17 cellular contexts compared by ENCODE assay signal in the genomic region with DNA sequence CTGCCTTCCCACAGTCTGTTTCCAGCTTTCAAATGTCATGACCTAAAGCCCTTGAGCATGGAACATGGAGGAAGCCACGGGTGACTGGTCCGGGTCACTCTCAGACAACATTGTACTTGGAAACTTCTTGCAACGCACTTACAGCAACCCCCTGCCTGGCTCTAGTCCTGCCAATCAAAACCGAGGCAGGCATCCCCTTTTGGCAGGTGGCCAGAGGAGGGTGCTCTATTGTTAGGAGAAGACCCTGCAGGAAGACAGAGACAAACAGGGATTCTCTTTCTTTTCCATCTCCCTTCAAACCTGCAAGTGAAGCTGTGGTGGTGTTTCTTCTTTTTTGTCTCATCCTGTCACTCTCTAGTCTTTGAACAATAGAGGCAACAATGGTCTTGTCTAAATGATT.
DNase-seq lines count a peak whose midpoint lies in the region; TF ChIP-seq lines count a peak whose summit lies in the region.
"Had no signal": no experiment of that assay in that cellular context is flagged by ENCODE, and none has a peak within 500 bp of the region (broad histone marks: within the 10 kb centered on the region; RNA-seq: fewer than 3 reads in every experiment).

No MANE protein-coding gene starts in this region.

- H2BK120ac ChIP-seq in mesendoderm (ENCODE audit: low read depth, low read length), result no peak overlapping the region

- H4K5ac ChIP-seq in mesendoderm (ENCODE audit: low read length), result no peak overlapping the region

- H3K27me3 ChIP-seq in Loucy (ENCODE audit: insufficient read depth, low read length, poor library complexity, severe bottlenecking) (no peaks in the 10 kb centered on the region), WERI-Rb-1 (ENCODE audit: insufficient read depth, low read depth, severe bottlenecking) (no peaks in the 10 kb centered on the region), mesendoderm (ENCODE audit: insufficient read depth, low read length, poor library complexity) (no peaks in the 10 kb centered on the region), left ventricle myocardium inferior (ENCODE audit: low read depth) (no peaks in the 10 kb centered on the region)
- H3K27me3 ChIP-seq: BLaER1 treated with 17β-estradiol and CSF1 and Interleukin-3, amounts not matched to agents 10 nM and 100 nM; brain microvascular endothelial cell; tibial artery had no signal

- H3K18ac ChIP-seq in mesendoderm (ENCODE audit: low read length), result no peak overlapping the region

- H3K79me1 ChIP-seq in mesendoderm (ENCODE audit: low read length), result no peaks in the 10 kb centered on the region

- no peak overlapping the region for H3K4ac ChIP-seq in mesendoderm (ENCODE audit: low read depth, low read length)

- TF ChIP-seq CTCF in Loucy (conservative IDR thresholded peaks at IDR 0.05; ENCODE audit: low read length) (peak; percentile 46), WERI-Rb-1 (IDR thresholded peaks at IDR 0.05; ENCODE audit: low read depth, low read length) (peak; percentile 62), left ventricle myocardium inferior (IDR thresholded peaks at IDR 0.05; ENCODE audit: borderline replicate concordance) (no peak)

- H3K9ac ChIP-seq in Loucy (ENCODE audit: low read depth, low read length, poor library complexity, severe bottlenecking), result no peak overlapping the region
- no peak overlapping the region for H3K9ac ChIP-seq in mesendoderm (ENCODE audit: low read length)
- H3K9ac ChIP-seq: BLaER1 treated with 17β-estradiol and CSF1 and Interleukin-3, amounts not matched to agents 10 nM and 100 nM had no signal

- no peak overlapping the region for H3K56ac ChIP-seq in mesendoderm (ENCODE audit: low read length)

- H3K79me2 ChIP-seq in Loucy (ENCODE audit: insufficient read depth, low read length) (no peaks in the 10 kb centered on the region), mesendoderm (ENCODE audit: control insufficient read depth, insufficient read depth, low read length) (no peaks in the 10 kb centered on the region)

- DNase-seq in NCI-H146 (lab: John Stamatoyannopoulos, UW), result peak; percentile 41
- DNase-seq in NCI-H146 treated with DMSO at 0.1 percent for 48 hours (lab: John Stamatoyannopoulos, UW; ENCODE audit: unreplicated experiment), result no peak
- peak; percentile 72 for DNase-seq in WERI-Rb-1
- peak; percentile 74 for DNase-seq in mesendoderm
- DNase-seq in ureter (ENCODE audit: low spot score), result no peak
- DNase-seq in left ventricle myocardium inferior, result no peak
- DNase-seq in NCI-H1436 (lab: John Stamatoyannopoulos, UW), result no peak
- DNase-seq: activated naive CD8-positive, alpha-beta T cell treated with anti-CD3 and anti-CD28 coated beads, Interleukin-2, amount 10 ng/mL, durations not matched to agents 7 days and 5 days; brain microvascular endothelial cell; erythroblast; mammary epithelial cell; naive thymus-derived CD8-positive, alpha-beta T cell; RPMI8226; tibial artery had no signal

- H3K4me2 ChIP-seq in Loucy (ENCODE audit: low read depth, low read length, poor library complexity, severe bottlenecking), result no peak overlapping the region
- H3K4me2 ChIP-seq in mesendoderm (ENCODE audit: low read length), result no peak overlapping the region
- H3K4me2 ChIP-seq: BLaER1 treated with 17β-estradiol and CSF1 and Interleukin-3, amounts not matched to agents 10 nM and 100 nM had no signal

- no peak overlapping the region for H2BK15ac ChIP-seq in mesendoderm (replicated peaks; ENCODE audit: low read depth)

- H3K9me3 ChIP-seq in Loucy (ENCODE audit: insufficient read depth, low read depth, low read length) (no peaks in the 10 kb centered on the region), WERI-Rb-1 (ENCODE audit: severe bottlenecking) (no peaks in the 10 kb centered on the region), left ventricle myocardium inferior (replicated peaks) (no peaks in the 10 kb centered on the region)
- H3K9me3 ChIP-seq: BLaER1 treated with 17β-estradiol and CSF1 and Interleukin-3, amounts not matched to agents 10 nM and 100 nM; psoas muscle; tibial artery had no signal

- H4K20me1 ChIP-seq in Loucy (ENCODE audit: insufficient read depth, low read length, poor library complexity, severe bottlenecking), result no peaks in the 10 kb centered on the region
- H4K20me1 ChIP-seq: BLaER1 treated with 17β-estradiol and CSF1 and Interleukin-3, amounts not matched to agents 10 nM and 100 nM had no signal

- H3K4me1 ChIP-seq in Loucy (ENCODE audit: insufficient read depth, low read length, poor library complexity, severe bottlenecking) (no peaks in the 10 kb centered on the region), mesendoderm (ENCODE audit: control insufficient read depth, low read depth, low read length) (no peaks in the 10 kb centered on the region), left ventricle myocardium inferior (no peaks in the 10 kb centered on the region)
- H3K4me1 ChIP-seq: BLaER1 treated with 17β-estradiol and CSF1 and Interleukin-3, amounts not matched to agents 10 nM and 100 nM; psoas muscle; tibial artery had no signal

- H3K23ac ChIP-seq in mesendoderm (ENCODE audit: low read length), result no peak overlapping the region

- no peak overlapping the region for H2AFZ ChIP-seq in Loucy (ENCODE audit: low read length)

- no peak overlapping the region for H4K8ac ChIP-seq in mesendoderm (ENCODE audit: low read depth, low read length)

- no peaks in the 10 kb centered on the region for H3K36me3 ChIP-seq in Loucy (ENCODE audit: insufficient read depth, low read length)
- H3K36me3 ChIP-seq in WERI-Rb-1, result no peaks in the 10 kb centered on the region
- no peaks in the 10 kb centered on the region for H3K36me3 ChIP-seq in mesendoderm (ENCODE audit: control insufficient read depth, insufficient read depth, low read length)
- no peaks in the 10 kb centered on the region for H3K36me3 ChIP-seq in left ventricle myocardium inferior
- H3K36me3 ChIP-seq: BLaER1 treated with 17β-estradiol and CSF1 and Interleukin-3, amounts not matched to agents 10 nM and 100 nM; brain microvascular endothelial cell; tibial artery had no signal

- no peak overlapping the region for H2BK5ac ChIP-seq in mesendoderm (ENCODE audit: low read length)

- no CpG with 5 or more reads among the region's 4 CpGs for WGBS in mesendoderm (ENCODE audit: extremely low coverage, insufficient coverage, low lambda C conversion rate)

- no peak overlapping the region for H3K27ac ChIP-seq in WERI-Rb-1
- no peak overlapping the region for H3K27ac ChIP-seq in mesendoderm (ENCODE audit: low read depth, low read length)
- no peak overlapping the region for H3K27ac ChIP-seq in left ventricle myocardium inferior (replicated peaks)
- H3K27ac ChIP-seq: BLaER1 treated with 17β-estradiol and CSF1 and Interleukin-3, amounts not matched to agents 10 nM and 100 nM; brain microvascular endothelial cell; psoas muscle; tibial artery had no signal

- intact Hi-C loops in left ventricle myocardium inferior (cut with micrococcal nuclease), result no loop called here

- no peaks in the 10 kb centered on the region for H3F3A ChIP-seq in Loucy (ENCODE audit: low read depth)

- H2AK5ac ChIP-seq in mesendoderm (ENCODE audit: low read length), result no peak overlapping the region

- H3K4me3 ChIP-seq in Loucy (ENCODE audit: low read length, poor library complexity, severe bottlenecking), result no peak overlapping the region
- H3K4me3 ChIP-seq in WERI-Rb-1 (ENCODE audit: low read depth, low read length), result no peak overlapping the region
- no peak overlapping the region for H3K4me3 ChIP-seq in mesendoderm (ENCODE audit: low read length)
- H3K4me3 ChIP-seq in left ventricle myocardium inferior, result no peak overlapping the region
- H3K4me3 ChIP-seq: BLaER1 treated with 17β-estradiol and CSF1 and Interleukin-3, amounts not matched to agents 10 nM and 100 nM; psoas muscle; tibial artery had no signal

- H3K9me2 ChIP-seq in Loucy (replicated peaks; ENCODE audit: low read depth, low read length), result no peaks in the 10 kb centered on the region

Comparison
In these comparisons a context has a peak if more than half of its experiments do, and no peak if none do; other contexts are left out.
1. DNase-seq: peak in NCI-H146 (single experiment), WERI-Rb-1 (single experiment) and mesendoderm (single experiment); none in NCI-H146 treated with DMSO at 0.1 percent for 48 hours (single experiment), ureter (single experiment), left ventricle myocardium inferior (single experiment) and NCI-H1436 (single experiment).